8 cellular contexts compared by ENCODE assay signal in the genomic region with DNA sequence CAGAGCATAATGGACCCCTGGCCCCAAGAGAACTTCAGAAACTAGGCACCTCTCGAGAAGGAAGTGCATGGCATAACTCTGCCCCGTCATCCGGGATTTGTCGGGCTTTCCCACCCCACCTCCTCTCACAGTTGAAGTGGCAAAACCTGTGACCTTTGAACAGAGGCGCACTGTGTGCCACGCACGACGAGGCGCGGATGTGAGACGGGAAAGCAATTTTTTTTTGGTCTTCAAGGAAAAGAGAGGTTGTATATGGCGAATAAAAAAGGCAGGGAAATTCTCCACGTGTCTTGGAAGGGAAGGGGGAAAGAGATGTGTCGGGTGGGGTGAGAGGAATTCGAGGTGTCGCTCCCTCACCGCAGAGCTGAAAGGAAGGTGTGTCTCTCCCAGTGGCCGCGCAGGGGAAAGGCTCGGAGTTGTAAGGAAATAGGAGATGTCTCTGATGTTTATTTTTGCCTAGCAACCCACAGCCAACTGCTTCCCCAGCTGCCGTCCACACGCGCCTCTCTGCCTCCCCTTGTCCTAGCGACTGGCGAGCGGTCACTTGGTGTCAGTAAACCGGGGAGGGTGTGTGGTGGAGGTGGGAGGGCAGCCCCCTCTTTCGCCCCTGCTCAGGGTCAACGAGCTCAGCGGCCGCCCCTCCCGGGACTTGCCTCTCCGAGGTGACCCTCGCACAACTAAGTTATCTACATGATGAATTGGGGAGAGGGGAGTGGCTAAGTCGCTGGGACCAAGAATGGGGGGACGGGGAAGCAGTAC. TPM values are rescaled to one million over a fixed set of nuclear protein-coding genes. Genes with fewer than 3 reads are reported as not detected.
A peak's percentile ranks its signal among the peaks of the same experiment; 100 is the strongest.
DNase-seq lines count a peak whose midpoint lies in the region; ATAC-seq and TF ChIP-seq lines count a peak whose summit lies in the region.

No MANE protein-coding gene starts in this region.

- POLR2A ChIA-PET in activated CD4-positive, alpha-beta T cell treated with anti-CD3 and anti-CD28 coated beads for 36 hours (lab: Charles Lee) = interaction anchor here (0.6 to 1.0 kb wide), 2 partner anchors 94 to 379 kb away, joined by 3 read pairs; a partner anchor contains a TSS
- POLR2A ChIA-PET in activated CD8-positive, alpha-beta T cell treated with anti-CD3 and anti-CD28 coated beads for 36 hours (lab: Charles Lee) = interaction anchor here (0.7 to 1.6 kb wide), 10 partner anchors 9 to 379 kb away, joined by 3 to 7 read pairs (median 4); a partner anchor contains a TSS

- H3K4me3 ChIP-seq in endodermal cell (ENCODE audit: low read length) = peak overlapping the region; percentile 92
- H3K4me3 ChIP-seq in lung = peak overlapping the region; percentile 64

- H3K36me3 ChIP-seq in endodermal cell (ENCODE audit: control insufficient read depth, insufficient read depth, low read length) (peaks cover 3% of the 10 kb centered on the region), lung (ENCODE audit: control insufficient read depth in 2 of 2, insufficient read depth in 2 of 2, low read length in 2 of 2) (no peaks in the 10 kb centered on the region)

- H3K9me3 ChIP-seq in endodermal cell (ENCODE audit: control insufficient read depth, low read length) = peaks cover 8% of the 10 kb centered on the region
- H3K9me3 ChIP-seq in lung (ENCODE audit: control insufficient read depth in 2 of 2, insufficient read depth in 1 of 2, low read length in 1 of 2) = no peaks in the 10 kb centered on the region

- peak; percentile 5 for ATAC-seq in activated CD4-positive, alpha-beta T cell treated with anti-CD3 and anti-CD28 coated beads for 36 hours
- peak; percentile 24 for ATAC-seq in HG03521 (IDR thresholded peaks at IDR 0.05; ENCODE audit: unreplicated experiment)
- ATAC-seq in activated CD8-positive, alpha-beta T cell treated with anti-CD3 and anti-CD28 coated beads for 36 hours = peak; percentile 17
- peak; percentile 70 for ATAC-seq in lung (ENCODE audit: insufficient read depth, low FRiP score)

- CTCF ChIA-PET in activated CD4-positive, alpha-beta T cell treated with anti-CD3 and anti-CD28 coated beads for 36 hours (lab: Charles Lee) = interaction anchor here (0.6 to 1.5 kb wide), 4 partner anchors 14 to 379 kb away, joined by 3 to 5 read pairs (median 4); no protein-coding TSS in a partner anchor
- CTCF ChIA-PET in activated CD8-positive, alpha-beta T cell treated with anti-CD3 and anti-CD28 coated beads for 36 hours (lab: Charles Lee) = interaction anchor here (0.8 to 1.2 kb wide), 3 partner anchors 12 to 17 kb away, joined by 3 to 4 read pairs (median 3); no protein-coding TSS in a partner anchor

- intact Hi-C loops in activated CD4-positive, alpha-beta T cell treated with anti-CD3 and anti-CD28 coated beads for 36 hours (cut with DNase I, micrococcal nuclease) = loop anchor here in 1 of 2 experiments (1.0 to 5.0 kb wide), 6 partner anchors 12 to 195 kb away; no protein-coding TSS in a partner anchor
- intact Hi-C loops in activated CD8-positive, alpha-beta T cell treated with anti-CD3 and anti-CD28 coated beads for 36 hours (cut with micrococcal nuclease) = loop anchor here (2.0 kb wide), 1 partner anchor 17 kb away; no protein-coding TSS in a partner anchor

- no peak for TF ChIP-seq CTCF in activated CD8-positive, alpha-beta T cell treated with anti-CD3 and anti-CD28 coated beads for 36 hours (IDR thresholded peaks at IDR 0.05)
- TF ChIP-seq CTCF in endodermal cell (conservative IDR thresholded peaks at IDR 0.05) = peak; percentile 56
- no peak for TF ChIP-seq CTCF in lung (IDR thresholded peaks at IDR 0.05; ENCODE audit: control extremely low read depth, extremely low read depth)

- peak overlapping the region; percentile 52 for H3K27ac Mint-ChIP-seq in activated CD4-positive, alpha-beta T cell treated with anti-CD3 and anti-CD28 coated beads for 36 hours
- H3K27ac Mint-ChIP-seq in activated CD8-positive, alpha-beta T cell treated with anti-CD3 and anti-CD28 coated beads for 36 hours = peak overlapping the region; percentile 88
- peak overlapping the region; percentile 93 for H3K27ac Mint-ChIP-seq in endodermal cell

- no peaks in the 10 kb centered on the region for H3K27me3 Mint-ChIP-seq in activated CD4-positive, alpha-beta T cell treated with anti-CD3 and anti-CD28 coated beads for 36 hours
- H3K27me3 Mint-ChIP-seq in activated CD8-positive, alpha-beta T cell treated with anti-CD3 and anti-CD28 coated beads for 36 hours = no peaks in the 10 kb centered on the region
- peaks cover 9% of the 10 kb centered on the region for H3K27me3 Mint-ChIP-seq in endodermal cell (ENCODE audit: insufficient read depth)

- peak; percentile 60 for DNase-seq in activated CD4-positive, alpha-beta T cell treated with anti-CD3 and anti-CD28 coated beads for 36 hours
- no peak for DNase-seq in activated CD4-positive, alpha-beta T cell treated with anti-CD3 and anti-CD28 coated beads for 1 hour
- DNase-seq in NCI-H69 (lab: John Stamatoyannopoulos, UW) (peak; percentile 90), endodermal cell (peak; percentile 94), lung (ENCODE audit: low spot score) (peak; percentile 62)
- peak; percentile 56 for DNase-seq in activated CD8-positive, alpha-beta T cell treated with anti-CD3 and anti-CD28 coated beads for 36 hours
- DNase-seq in stimulated activated CD8-positive, alpha-beta memory T cell treated with anti-CD3 and anti-CD28 coated beads, Interleukin-4, amount 100 ng/mL, for 24 hours (ENCODE audit: low read depth) = peak; percentile 15

- H3K9ac ChIP-seq in endodermal cell (ENCODE audit: extremely low read depth, low read length, poor library complexity, severe bottlenecking) = peak overlapping the region; percentile 87

- no peaks in the 10 kb centered on the region for H3K9me3 Mint-ChIP-seq in activated CD4-positive, alpha-beta T cell treated with anti-CD3 and anti-CD28 coated beads for 36 hours (ENCODE audit: low read depth)
- no peaks in the 10 kb centered on the region for H3K9me3 Mint-ChIP-seq in activated CD8-positive, alpha-beta T cell treated with anti-CD3 and anti-CD28 coated beads for 36 hours
- H3K9me3 Mint-ChIP-seq in endodermal cell = peaks cover 2% of the 10 kb centered on the region

- H3K4me1 Mint-ChIP-seq in activated CD4-positive, alpha-beta T cell treated with anti-CD3 and anti-CD28 coated beads for 36 hours = peaks cover 36% of the 10 kb centered on the region
- peaks cover 22% of the 10 kb centered on the region for H3K4me1 Mint-ChIP-seq in activated CD8-positive, alpha-beta T cell treated with anti-CD3 and anti-CD28 coated beads for 36 hours (ENCODE audit: low read depth)
- peaks cover 25% of the 10 kb centered on the region for H3K4me1 Mint-ChIP-seq in endodermal cell

- H3K4me3 Mint-ChIP-seq in activated CD4-positive, alpha-beta T cell treated with anti-CD3 and anti-CD28 coated beads for 36 hours = peak overlapping the region; percentile 78
- H3K4me3 Mint-ChIP-seq in activated CD8-positive, alpha-beta T cell treated with anti-CD3 and anti-CD28 coated beads for 36 hours = peak overlapping the region; percentile 82
- peak overlapping the region; percentile 92 for H3K4me3 Mint-ChIP-seq in endodermal cell

- 18 to 39% methylated on average over 14 to 36 of the region's 36 CpGs for WGBS in endodermal cell (ENCODE audit: insufficient coverage in 1 of 2, insufficient read length in 1 of 2), 2 experiments
- 9 to 10% methylated on average over 36 of the region's 36 CpGs for WGBS in lung, 2 donors

- H3K27me3 ChIP-seq in endodermal cell (ENCODE audit: control insufficient read depth, insufficient read depth, low read length, poor library complexity, severe bottlenecking) (peaks cover 5% of the 10 kb centered on the region), lung (ENCODE audit: control insufficient read depth, insufficient read depth) (no peaks in the 10 kb centered on the region)

- H3K36me3 Mint-ChIP-seq in activated CD4-positive, alpha-beta T cell treated with anti-CD3 and anti-CD28 coated beads for 36 hours (ENCODE audit: low read depth) = peaks cover 14% of the 10 kb centered on the region
- H3K36me3 Mint-ChIP-seq in activated CD8-positive, alpha-beta T cell treated with anti-CD3 and anti-CD28 coated beads for 36 hours (ENCODE audit: low read depth) = peaks cover 17% of the 10 kb centered on the region
- peaks cover 5% of the 10 kb centered on the region for H3K36me3 Mint-ChIP-seq in endodermal cell (ENCODE audit: low read depth)

- H3K27ac ChIP-seq in endodermal cell (ENCODE audit: low read depth, low read length) (peak overlapping the region; percentile 90), lung (ENCODE audit: low read depth in 1 of 2, low read length in 1 of 2) (peak overlapping the region; percentile 74 to 91)

- peaks cover 6% of the 10 kb centered on the region for H3K4me1 ChIP-seq in endodermal cell (ENCODE audit: control insufficient read depth, insufficient read depth, low read length)
- peaks cover 2 to 5% of the 10 kb centered on the region in 2 donors for H3K4me1 ChIP-seq in lung (ENCODE audit: control insufficient read depth in 2 of 2, insufficient read depth in 2 of 2, low read length in 2 of 2)

RNA-seq across cellular contexts. Expression of a gene that starts 0.8 kb away (rescaled TPM):
- total RNA-seq in activated CD4-positive, alpha-beta T cell treated with anti-CD3 and anti-CD28 coated beads for 36 hours = 10 to 100 TPM; 19.2 to 21.5 TPM
- total RNA-seq in activated CD8-positive, alpha-beta T cell treated with anti-CD3 and anti-CD28 coated beads for 36 hours = 10 to 100 TPM; 28.8 to 33.7 TPM
- total RNA-seq in endodermal cell = 10 to 100 TPM; 29.5 to 33.2 TPM
- 31.8 TPM for polyA plus RNA-seq in endodermal cell (2013, experiment 1 of 2)
- polyA plus RNA-seq in endodermal cell (2013, experiment 2 of 2) = 30.0 TPM
- total RNA-seq in lung = 10 to 100 TPM; 19.4 to 34.9 TPM
- polyA plus RNA-seq in lung = 1 to 10 TPM; 3.1 to 5.9 TPM

Comparison
In these comparisons a context has a peak if more than half of its experiments do, and no peak if none do; other contexts are left out.
1. ATAC-seq: peak in every context shown above with its lines; median percentile 70 in lung; 24 in HG03521; 17 in activated CD8-positive, alpha-beta T cell treated with anti-CD3 and anti-CD28 coated beads for 36 hours; 5 in activated CD4-positive, alpha-beta T cell treated with anti-CD3 and anti-CD28 coated beads for 36 hours.